25 cellular contexts compared by ENCODE assay signal in the genomic region with DNA sequence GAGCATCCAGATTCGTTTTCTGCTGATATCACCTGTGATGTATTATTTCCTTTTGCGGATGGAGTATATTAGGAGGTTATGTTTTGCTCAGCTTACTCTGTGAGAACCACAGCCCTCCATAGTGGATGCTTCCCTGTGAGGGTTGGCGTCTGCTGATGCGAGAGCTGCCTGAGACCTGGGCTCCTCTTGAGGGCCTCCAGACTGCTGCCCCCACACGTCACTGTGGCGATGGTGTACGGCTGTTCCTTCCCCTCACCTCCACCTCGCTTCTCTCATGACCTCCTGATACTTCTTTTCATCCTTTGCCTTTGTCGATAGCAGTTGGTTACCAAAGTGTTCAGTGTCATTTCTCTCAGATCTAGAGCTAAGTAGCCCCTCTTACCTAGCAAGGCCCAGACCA.
"Had no signal": no experiment of that assay in that cellular context is flagged by ENCODE, and none has a peak within 500 bp of the region (broad histone marks: within the 10 kb centered on the region; RNA-seq: fewer than 3 reads in every experiment).

No MANE protein-coding gene starts in this region.

- H3K27me3 Mint-ChIP-seq: naive thymus-derived CD4-positive, alpha-beta T cell; natural killer cell treated with Interleukin-12 subunit alpha and Interleukin-12 subunit beta and Interleukin-15 and Interleukin-18, amount 100 ng/mL, for 72 hours had no signal

- H3K27ac ChIP-seq: heart right ventricle, hepatocyte, left ventricle myocardium inferior, pancreas, right atrium auricular region, skin epidermis, stomach, testis, transverse colon, upper lobe of left lung, vagina had no signal

- H3K4me2 ChIP-seq: hepatocyte had no signal

- H3K4me3 Mint-ChIP-seq: naive thymus-derived CD4-positive, alpha-beta T cell; natural killer cell treated with Interleukin-12 subunit alpha and Interleukin-12 subunit beta and Interleukin-15 and Interleukin-18, amount 100 ng/mL, for 72 hours had no signal

- H3K4me1 ChIP-seq: pancreas, right atrium auricular region, stomach, testis, transverse colon, upper lobe of left lung, vagina had no signal

- H3K27ac Mint-ChIP-seq: naive thymus-derived CD4-positive, alpha-beta T cell had no signal

- DNase-seq: heart right ventricle; islet precursor cell; left ventricle myocardium inferior; midbrain; mucosa of descending colon; naive thymus-derived CD4-positive, alpha-beta T cell; pancreas; posterior cingulate gyrus; stimulated activated CD4-positive, alpha-beta T cell treated with anti-CD3 and anti-CD28 coated beads, Interleukin-12 subunit alpha, Interleukin-12 subunit beta, amount 100 ng/mL, for 4 hours; stimulated activated CD4-positive, alpha-beta T cell treated with anti-CD3 and anti-CD28 coated beads, Interleukin-15, amount 100 ng/mL, for 24 hours; stimulated activated CD4-positive, alpha-beta T cell treated with anti-CD3 and anti-CD28 coated beads, Interleukin-2, amount 100 ng/mL, for 24 hours; stimulated activated CD4-positive, alpha-beta T cell treated with anti-CD3 and anti-CD28 coated beads, Interleukin-4, amount 100 ng/mL, for 1 hour; stimulated activated naive CD4-positive, alpha-beta T cell treated with Interleukin-2 at 50 U/mL for 16 hours; stomach; testis; thyroid gland; transverse colon; upper lobe of left lung had no signal

- H3K9me3 ChIP-seq: heart right ventricle, left ventricle myocardium inferior, mucosa of descending colon, pancreas, right atrium auricular region, stomach, testis, thyroid gland, transverse colon, upper lobe of left lung, vagina had no signal

- H3K4me3 ChIP-seq: heart right ventricle, hepatocyte, left ventricle myocardium inferior, lung, mucosa of descending colon, pancreas, right atrium auricular region, skin epidermis, stomach, testis, thyroid gland, transverse colon, upper lobe of left lung, vagina had no signal

- H3K9me3 Mint-ChIP-seq: naive thymus-derived CD4-positive, alpha-beta T cell; natural killer cell treated with Interleukin-12 subunit alpha and Interleukin-12 subunit beta and Interleukin-15 and Interleukin-18, amount 100 ng/mL, for 72 hours had no signal

- H3K27me3 ChIP-seq: heart right ventricle, hepatocyte, pancreas, right atrium auricular region, stomach, testis, thyroid gland, transverse colon, upper lobe of left lung, vagina had no signal

- ATAC-seq: heart right ventricle; mucosa of descending colon; naive thymus-derived CD4-positive, alpha-beta T cell; natural killer cell treated with Interleukin-12 subunit alpha and Interleukin-12 subunit beta and Interleukin-15 and Interleukin-18, amount 100 ng/mL, for 72 hours; pancreas; sciatic nerve had no signal

- H2AFZ ChIP-seq: hepatocyte had no signal
